ENCODE assay signal across 25 cellular contexts in the genomic region with DNA sequence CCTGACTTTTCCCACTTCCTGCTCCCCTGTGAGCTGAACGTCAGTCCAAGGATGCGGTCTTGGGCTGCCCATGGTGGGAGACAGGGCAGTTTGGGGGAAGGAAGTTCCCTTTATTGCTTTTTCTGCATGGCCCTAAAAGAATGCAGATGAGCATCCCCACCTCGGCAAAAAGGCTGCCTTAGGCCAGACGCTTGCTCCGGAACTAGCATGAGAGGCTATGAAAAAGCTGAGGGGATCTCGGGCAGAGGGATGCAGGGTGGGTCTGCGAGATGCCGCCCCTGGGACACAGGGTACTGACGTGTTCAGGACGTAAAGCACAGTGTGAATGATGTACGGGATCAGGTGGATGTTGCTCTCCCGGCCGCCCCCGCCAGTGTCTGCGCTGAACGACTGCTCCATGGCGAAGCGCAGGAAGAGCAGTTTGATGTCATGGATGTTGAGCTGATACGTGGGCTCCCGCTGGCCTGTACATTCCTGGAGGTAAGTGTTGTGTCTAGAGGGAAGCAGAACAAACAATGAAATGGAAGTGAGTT.
A peak's percentile ranks its signal among the peaks of the same experiment; 100 is the strongest.
DNase-seq lines count a peak whose midpoint lies in the region; ATAC-seq and TF ChIP-seq lines count a peak whose summit lies in the region.
"Had no signal": no experiment of that assay in that cellular context is flagged by ENCODE, and none has a peak within 500 bp of the region (broad histone marks: within the 10 kb centered on the region; RNA-seq: fewer than 3 reads in every experiment).

No MANE protein-coding gene starts in this region.

- ATAC-seq in activated T-cell treated with anti-CD3 and anti-CD28 coated beads, Interleukin-2, amount 50 U/mL, for 72 hours (replicated peaks in 1 of 2): no peak
- no peak for ATAC-seq in upper lobe of left lung (ENCODE audit: low FRiP score in 2 of 2)
- no peak for ATAC-seq in HG03025 (IDR thresholded peaks at IDR 0.05; ENCODE audit: low FRiP score, unreplicated experiment)
- ATAC-seq: GM12878, Right ventricle myocardium inferior had no signal

- H3K27me3 ChIP-seq in upper lobe of left lung: no peaks in the 10 kb centered on the region
- H3K27me3 ChIP-seq: BE2C, SJSA1 had no signal

- TF ChIP-seq POLR2A in upper lobe of left lung (IDR thresholded peaks at IDR 0.05): no peak

- peaks cover 21 to 47% (median 39%) of the 10 kb centered on the region in 4 donors for H3K4me1 ChIP-seq in upper lobe of left lung
- H3K4me1 ChIP-seq: BE2C had no signal

- no peaks in the 10 kb centered on the region for H3K9me3 ChIP-seq in upper lobe of left lung
- H3K9me3 ChIP-seq: BE2C, SJSA1 had no signal

- H3K27ac ChIP-seq in upper lobe of left lung: peak overlapping the region in 3 of 4 donors; percentile 28 to 83 (median 35)
- H3K27ac ChIP-seq: 22Rv1, SJSA1 had no signal

- no peak for DNase-seq in activated T-cell treated with anti-CD3 and anti-CD28 coated beads, Interleukin-2, amount 50 U/mL, for 24 hours
- no peak for DNase-seq in activated T-cell treated with anti-CD3 and anti-CD28 coated beads, Interleukin-2, amount 50 U/mL, for 72 hours
- peak; percentile 54 for DNase-seq in chondrocyte (ENCODE audit: low spot score)
- peak; percentile 72 for DNase-seq in posterior vena cava (ENCODE audit: low spot score)
- no peak for DNase-seq in upper lobe of left lung
- DNase-seq in islet precursor cell: no peak
- no peak for DNase-seq in C1 segment of cervical spinal cord (lab: John Stamatoyannopoulos, UW)
- DNase-seq: ACHN, BE2C, GDM1, GOT3, HCEC 1CT, KBM-7, MV-4-11, NCI-H1105, NCI-H1436 treated with DMSO at 0.1 percent for 48 hours, NCI-H187 treated with DMSO at 0.1 percent for 48 hours, NCI-H446, NCI-H524 treated with DMSO at 0.1 percent for 48 hours, NCI-H774 had no signal

- no peak for TF ChIP-seq EP300 in upper lobe of left lung (IDR thresholded peaks at IDR 0.05)

- H3K4me3 ChIP-seq in upper lobe of left lung: no peak overlapping the region
- H3K4me3 ChIP-seq: GM12878, SJSA1 had no signal

- TF ChIP-seq CTCF in chondrocyte (IDR thresholded peaks at IDR 0.05): no peak
- no peak for TF ChIP-seq CTCF in upper lobe of left lung (IDR thresholded peaks at IDR 0.05)

- H3K36me3 ChIP-seq in upper lobe of left lung: peaks cover 59 to 99% (median 75%) of the 10 kb centered on the region in 4 donors

- peaks cover 20% of the 10 kb centered on the region for H3K4me1 Mint-ChIP-seq in activated T-cell treated with anti-CD3 and anti-CD28 coated beads, Interleukin-2, amount 50 U/mL, for 24 hours (ENCODE audit: low read depth)
- H3K4me1 Mint-ChIP-seq in activated T-cell treated with anti-CD3 and anti-CD28 coated beads, Interleukin-2, amount 50 U/mL, for 72 hours (ENCODE audit: low read depth): peaks cover 19% of the 10 kb centered on the region
- H3K4me1 Mint-ChIP-seq in chondrocyte (ENCODE audit: low read depth): peaks cover 21% of the 10 kb centered on the region

- H3K36me3 Mint-ChIP-seq in activated T-cell treated with anti-CD3 and anti-CD28 coated beads, Interleukin-2, amount 50 U/mL, for 24 hours (ENCODE audit: low read depth): peaks cover 99% of the 10 kb centered on the region
- H3K36me3 Mint-ChIP-seq in activated T-cell treated with anti-CD3 and anti-CD28 coated beads, Interleukin-2, amount 50 U/mL, for 72 hours (ENCODE audit: insufficient read depth in 2 of 2): peaks cover 17 to 40% of the 10 kb centered on the region in 2 donors
- peaks cover 64% of the 10 kb centered on the region for H3K36me3 Mint-ChIP-seq in chondrocyte (ENCODE audit: low read depth)

- 90 to 94% methylated on average over 20 of the region's 20 CpGs for WGBS in upper lobe of left lung, 2 donors

- no peaks in the 10 kb centered on the region for H3K9me3 Mint-ChIP-seq in activated T-cell treated with anti-CD3 and anti-CD28 coated beads, Interleukin-2, amount 50 U/mL, for 24 hours
- no peaks in the 10 kb centered on the region for H3K9me3 Mint-ChIP-seq in activated T-cell treated with anti-CD3 and anti-CD28 coated beads, Interleukin-2, amount 50 U/mL, for 72 hours
- no peaks in the 10 kb centered on the region for H3K9me3 Mint-ChIP-seq in chondrocyte (ENCODE audit: low read depth)

- peak overlapping the region; percentile 54 for H3K27ac Mint-ChIP-seq in activated T-cell treated with anti-CD3 and anti-CD28 coated beads, Interleukin-2, amount 50 U/mL, for 24 hours
- H3K27ac Mint-ChIP-seq in activated T-cell treated with anti-CD3 and anti-CD28 coated beads, Interleukin-2, amount 50 U/mL, for 72 hours: no peak overlapping the region
- H3K27ac Mint-ChIP-seq in chondrocyte (ENCODE audit: unreplicated experiment): no peak overlapping the region

- H3K27me3 Mint-ChIP-seq in activated T-cell treated with anti-CD3 and anti-CD28 coated beads, Interleukin-2, amount 50 U/mL, for 24 hours: no peaks in the 10 kb centered on the region
- H3K27me3 Mint-ChIP-seq in activated T-cell treated with anti-CD3 and anti-CD28 coated beads, Interleukin-2, amount 50 U/mL, for 72 hours (ENCODE audit: low read depth): no peaks in the 10 kb centered on the region
- H3K27me3 Mint-ChIP-seq in chondrocyte (ENCODE audit: low read depth): no peaks in the 10 kb centered on the region

- no peak overlapping the region for H3K4me3 Mint-ChIP-seq in activated T-cell treated with anti-CD3 and anti-CD28 coated beads, Interleukin-2, amount 50 U/mL, for 24 hours
- no peak overlapping the region for H3K4me3 Mint-ChIP-seq in activated T-cell treated with anti-CD3 and anti-CD28 coated beads, Interleukin-2, amount 50 U/mL, for 72 hours
- no peak overlapping the region for H3K4me3 Mint-ChIP-seq in chondrocyte (ENCODE audit: unreplicated experiment)

- intact Hi-C loops in posterior vena cava (cut with DNase I): no loop called here

Comparison
In these comparisons a context has a peak if more than half of its experiments do, and no peak if none do; other contexts are left out.
1. DNase-seq: peak in chondrocyte (single experiment) and posterior vena cava (single experiment); none in activated T-cell treated with anti-CD3 and anti-CD28 coated beads, Interleukin-2, amount 50 U/mL, for 24 hours (single experiment), activated T-cell treated with anti-CD3 and anti-CD28 coated beads, Interleukin-2, amount 50 U/mL, for 72 hours (0 of 2), upper lobe of left lung (0 of 2), islet precursor cell (single experiment) and C1 segment of cervical spinal cord (0 of 14).